Comparison of ENCODE assay signal across 1 cellular context in the genomic region with DNA sequence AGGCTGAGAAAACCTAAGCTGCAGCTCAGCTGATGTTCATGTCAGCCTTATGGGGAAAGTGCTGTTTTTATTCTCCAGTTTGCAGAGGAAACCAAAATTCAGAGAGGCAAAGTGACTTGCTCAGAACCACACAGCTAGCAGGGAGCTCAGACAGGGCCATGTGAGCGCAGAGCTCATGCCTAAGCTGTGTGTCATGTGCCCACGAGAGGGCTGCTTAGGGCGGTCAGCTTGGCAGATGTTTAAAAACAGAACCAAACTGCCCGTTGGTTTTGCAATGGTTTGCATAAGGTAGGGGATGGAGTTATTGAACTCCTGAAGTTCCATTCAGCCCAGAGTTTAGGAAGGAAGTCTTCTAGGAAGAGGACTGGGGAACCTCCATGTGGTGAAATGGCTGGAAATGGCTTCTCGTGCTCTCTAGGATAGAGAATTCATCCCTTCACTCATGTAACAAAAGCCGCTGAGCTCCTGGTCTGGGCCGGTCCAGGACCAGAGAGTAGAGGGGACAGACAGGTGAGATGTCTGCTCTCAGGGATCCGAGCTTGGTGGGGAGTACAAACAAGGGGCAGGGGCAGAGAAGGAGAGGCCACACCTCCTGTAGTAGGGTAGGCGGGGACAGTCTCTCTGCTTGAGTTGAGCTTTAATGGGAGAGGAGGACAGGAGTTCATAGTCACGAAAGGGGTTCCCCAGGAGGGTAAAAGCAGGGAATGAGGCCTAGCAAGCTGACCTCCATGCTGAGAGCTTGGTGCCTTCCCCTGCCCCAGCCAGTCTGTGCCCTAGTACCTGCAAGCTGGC.
TF ChIP-seq lines count a peak whose summit lies in the region.

No MANE protein-coding gene starts in this region.

TF ChIP-seq in IMR-90, 13 proteins besides CTCF, POLR2A, EP300 and RAD21:
- TF ChIP-seq MXI1 (IDR thresholded peaks at IDR 0.05; ENCODE audit: borderline replicate concordance, low read depth, low read length) (0 out of 2 replicates have a peak, but pooled peaks have one; percentile 44), CHD1 (IDR thresholded peaks at IDR 0.05; ENCODE audit: low read depth, low read length) (no peak), RCOR1 (IDR thresholded peaks at IDR 0.05; ENCODE audit: insufficient replicate concordance, low read length) (peak; percentile 56), NFE2L2 (IDR thresholded peaks at IDR 0.05; ENCODE audit: low read depth, low read length) (no peak), BHLHE40 (IDR thresholded peaks at IDR 0.05; ENCODE audit: low read depth, low read length) (peak; percentile 42; the same call in 1 of the 2 replicates), RFX5 (IDR thresholded peaks at IDR 0.05; ENCODE audit: low read depth, low read length) (no peak), FOS (IDR thresholded peaks at IDR 0.05; ENCODE audit: low read depth, low read length) (peak; percentile 47; the same call in 1 of the 2 replicates), CEBPB (IDR thresholded peaks at IDR 0.05; ENCODE audit: low read depth, low read length) (peak; percentile 87), SMC3 (IDR thresholded peaks at IDR 0.05; ENCODE audit: low read depth, low read length) (no peak), MAZ (IDR thresholded peaks at IDR 0.05; ENCODE audit: borderline replicate concordance, low read depth, low read length) (0 out of 2 replicates have a peak, but pooled peaks have one; percentile 19), MAFK (IDR thresholded peaks at IDR 0.05; ENCODE audit: low read depth, low read length) (no peak)
- TF ChIP-seq, protein P1, sequence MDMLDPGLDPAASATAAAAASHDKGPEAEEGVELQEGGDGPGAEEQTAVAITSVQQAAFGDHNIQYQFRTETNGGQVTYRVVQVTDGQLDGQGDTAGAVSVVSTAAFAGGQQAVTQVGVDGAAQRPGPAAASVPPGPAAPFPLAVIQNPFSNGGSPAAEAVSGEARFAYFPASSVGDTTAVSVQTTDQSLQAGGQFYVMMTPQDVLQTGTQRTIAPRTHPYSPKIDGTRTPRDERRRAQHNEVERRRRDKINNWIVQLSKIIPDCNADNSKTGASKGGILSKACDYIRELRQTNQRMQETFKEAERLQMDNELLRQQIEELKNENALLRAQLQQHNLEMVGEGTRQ (IDR thresholded peaks at IDR 0.05; ENCODE audit: low read depth, low read length) = peak; percentile 89
- TF ChIP-seq, protein P2, sequence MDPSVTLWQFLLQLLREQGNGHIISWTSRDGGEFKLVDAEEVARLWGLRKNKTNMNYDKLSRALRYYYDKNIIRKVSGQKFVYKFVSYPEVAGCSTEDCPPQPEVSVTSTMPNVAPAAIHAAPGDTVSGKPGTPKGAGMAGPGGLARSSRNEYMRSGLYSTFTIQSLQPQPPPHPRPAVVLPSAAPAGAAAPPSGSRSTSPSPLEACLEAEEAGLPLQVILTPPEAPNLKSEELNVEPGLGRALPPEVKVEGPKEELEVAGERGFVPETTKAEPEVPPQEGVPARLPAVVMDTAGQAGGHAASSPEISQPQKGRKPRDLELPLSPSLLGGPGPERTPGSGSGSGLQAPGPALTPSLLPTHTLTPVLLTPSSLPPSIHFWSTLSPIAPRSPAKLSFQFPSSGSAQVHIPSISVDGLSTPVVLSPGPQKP (IDR thresholded peaks at IDR 0.05; ENCODE audit: borderline replicate concordance, low read depth, low read length) = no peak
